ENCODE assay signal across 20 cellular contexts in the genomic region with DNA sequence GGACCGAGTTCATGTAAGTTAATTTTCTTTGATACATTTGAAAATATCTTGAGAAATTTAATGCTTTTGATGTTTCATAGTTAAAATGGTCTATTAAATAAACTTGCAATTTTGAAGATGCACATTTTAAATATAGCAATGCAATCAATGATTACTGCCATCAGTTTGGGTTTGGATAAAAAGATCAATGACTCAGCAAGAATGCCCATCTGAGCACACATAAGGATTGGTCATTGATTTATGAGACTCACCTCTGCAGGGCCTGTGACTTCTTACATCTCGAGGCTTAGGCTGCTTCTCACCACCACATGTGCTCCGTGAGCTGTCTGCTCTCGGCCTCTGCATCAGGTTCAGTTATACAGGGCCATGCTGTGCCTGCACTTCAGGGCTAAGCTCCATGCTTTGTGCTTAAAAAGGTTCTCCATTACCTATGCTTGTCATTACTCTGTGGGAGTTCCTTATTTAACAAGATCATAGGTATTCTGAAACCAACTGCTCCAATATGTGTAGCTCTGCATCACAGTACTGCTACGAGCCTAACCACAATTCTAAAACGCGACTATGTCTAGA.
"Had no signal": no experiment of that assay in that cellular context is flagged by ENCODE, and none has a peak within 500 bp of the region (broad histone marks: within the 10 kb centered on the region; RNA-seq: fewer than 3 reads in every experiment).

No MANE protein-coding gene starts in this region.

- H3K4me1 Mint-ChIP-seq: activated T-helper 17 cell treated with anti-CD3 and anti-CD28 coated beads, Interleukin-2, amount 50 U/mL, for 72 hours; naive B cell had no signal

- H3K27me3 Mint-ChIP-seq: activated T-helper 17 cell treated with anti-CD3 and anti-CD28 coated beads, Interleukin-2, amount 50 U/mL, for 72 hours; naive B cell had no signal

- DNase-seq: activated CD4-positive, alpha-beta T cell treated with anti-CD3 and anti-CD28 coated beads for 1 hour; activated CD4-positive, alpha-beta T cell treated with anti-CD3 and anti-CD28 coated beads, Interleukin-2, amount 50 U/mL, for 4 hours; activated naive CD4-positive, alpha-beta T cell treated with anti-CD3 and anti-CD28 coated beads for 36 hours; dermis blood vessel endothelial cell; kidney; left lung; mammary epithelial cell; naive B cell; nucleus accumbens; posterior cingulate gyrus; stimulated activated CD4-positive, alpha-beta T cell treated with anti-CD3 and anti-CD28 coated beads, Interleukin-4, amount 100 ng/mL, for 4 hours; stimulated activated CD8-positive, alpha-beta memory T cell treated with anti-CD3 and anti-CD28 coated beads, Interleukin-4, amount 100 ng/mL, for 48 hours; stimulated activated naive CD4-positive, alpha-beta T cell treated with Interleukin-2 at 50 U/mL for 16 hours; substantia nigra; uterus had no signal

- H3K36me3 ChIP-seq: gastroesophageal sphincter, left lung, right atrium auricular region, tibial nerve, uterus had no signal

- H3K27me3 ChIP-seq: gastroesophageal sphincter, left lung, right atrium auricular region, tibial nerve, uterus had no signal

- H3K27ac ChIP-seq: gastroesophageal sphincter, left lung, right atrium auricular region, skin epidermis, tibial nerve, uterus had no signal

- H3K4me3 ChIP-seq: gastroesophageal sphincter, left lung, right atrium auricular region, skin epidermis, tibial nerve, uterus had no signal

- H3K36me3 Mint-ChIP-seq: naive B cell had no signal

- H3K4me3 Mint-ChIP-seq: activated naive CD4-positive, alpha-beta T cell treated with anti-CD3 and anti-CD28 coated beads for 36 hours; activated T-helper 17 cell treated with anti-CD3 and anti-CD28 coated beads, Interleukin-2, amount 50 U/mL, for 72 hours; naive B cell had no signal

- H3K9me3 Mint-ChIP-seq: activated naive CD4-positive, alpha-beta T cell treated with anti-CD3 and anti-CD28 coated beads for 36 hours; activated T-helper 17 cell treated with anti-CD3 and anti-CD28 coated beads, Interleukin-2, amount 50 U/mL, for 72 hours; naive B cell had no signal

- H3K9me3 ChIP-seq: gastroesophageal sphincter, left lung, right atrium auricular region, tibial nerve, uterus had no signal

- H3K27ac Mint-ChIP-seq: activated naive CD4-positive, alpha-beta T cell treated with anti-CD3 and anti-CD28 coated beads for 36 hours; activated T-helper 17 cell treated with anti-CD3 and anti-CD28 coated beads, Interleukin-2, amount 50 U/mL, for 72 hours; naive B cell had no signal

- H3K4me1 ChIP-seq: gastroesophageal sphincter, left lung, right atrium auricular region, tibial nerve, uterus had no signal
